Comparison of ENCODE assay signal across 10 cellular contexts in the genomic region with DNA sequence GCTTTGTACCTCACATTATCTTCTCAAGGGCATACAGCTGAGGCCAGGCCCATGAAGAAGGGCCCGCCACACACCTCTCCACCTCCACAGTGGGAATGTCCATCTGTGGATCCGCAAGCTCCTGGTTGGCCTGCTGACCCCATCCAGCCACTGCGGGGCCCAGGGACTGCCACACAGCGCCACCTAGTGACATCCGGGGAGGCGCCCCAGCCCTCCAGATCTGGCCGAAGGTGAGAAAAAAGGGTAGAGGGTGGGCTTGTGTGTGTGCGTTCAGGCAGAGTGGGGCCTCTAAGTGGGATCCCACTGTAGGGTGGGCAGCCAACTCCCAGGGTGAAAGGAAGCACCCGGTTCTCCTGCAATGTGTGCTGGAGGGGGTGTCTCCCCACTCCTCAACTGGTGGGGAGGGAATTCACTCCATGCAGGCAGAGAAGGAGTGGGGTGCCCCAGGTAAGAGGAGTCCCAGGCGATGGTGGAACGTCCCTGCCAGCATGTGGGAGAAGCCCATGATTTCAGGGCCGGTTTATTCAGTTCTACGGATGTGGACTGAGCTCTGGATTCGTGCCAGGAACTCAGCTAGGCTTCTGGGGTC.
DNase-seq lines count a peak whose midpoint lies in the region; ATAC-seq, FAIRE-seq and TF ChIP-seq lines count a peak whose summit lies in the region.
"Had no signal": no experiment of that assay in that cellular context is flagged by ENCODE, and none has a peak within 500 bp of the region (broad histone marks: within the 10 kb centered on the region; RNA-seq: fewer than 3 reads in every experiment).

No MANE protein-coding gene starts in this region.

- no peaks in the 10 kb centered on the region for H3K9me3 Mint-ChIP-seq in activated T-helper 1 cell treated with anti-CD3 and anti-CD28 coated beads, Interleukin-12 subunit alpha, Interleukin-12 subunit beta, Interleukin-2, Interleukin-4 antibody, amounts not matched to agents 30 ng/mL and 10 ng/mL and 1 ng/mL, durations not matched to agents 14 hours and 24 hours and 36 hours
- H3K9me3 Mint-ChIP-seq: effector memory CD8-positive, alpha-beta T cell; stimulated activated naive CD8-positive, alpha-beta T cell treated with anti-CD3 and anti-CD28 coated beads, Interleukin-15, Interleukin-2, amounts not matched to agents 100 ng/mL and 50 ng/mL, for 24 hours had no signal

- no peaks in the 10 kb centered on the region for H3K9me1 ChIP-seq in keratinocyte (ENCODE audit: control insufficient read depth, extremely low read depth, insufficient read depth, low read length)

- H3K4me3 Mint-ChIP-seq in activated T-helper 1 cell treated with anti-CD3 and anti-CD28 coated beads, Interleukin-12 subunit alpha, Interleukin-12 subunit beta, Interleukin-2, Interleukin-4 antibody, amounts not matched to agents 30 ng/mL and 10 ng/mL and 1 ng/mL, durations not matched to agents 14 hours and 24 hours and 36 hours, result no peak overlapping the region
- H3K4me3 Mint-ChIP-seq: effector memory CD8-positive, alpha-beta T cell; stimulated activated naive CD8-positive, alpha-beta T cell treated with anti-CD3 and anti-CD28 coated beads, Interleukin-15, Interleukin-2, amounts not matched to agents 100 ng/mL and 50 ng/mL, for 24 hours had no signal

- no peak for ATAC-seq in HG03565 (IDR thresholded peaks at IDR 0.05; ENCODE audit: unreplicated experiment)
- ATAC-seq: effector memory CD8-positive, alpha-beta T cell had no signal

- no peak overlapping the region for H3K4me3 ChIP-seq in keratinocyte (ENCODE audit: control insufficient read depth in 2 of 3, extremely low read depth in 1 of 3, insufficient read depth in 2 of 3, low read depth in 1 of 3, low read length in 3 of 3)

- intact Hi-C loops in activated T-helper 1 cell treated with anti-CD3 and anti-CD28 coated beads, Interleukin-12 subunit alpha, Interleukin-12 subunit beta, Interleukin-2, Interleukin-4 antibody, amounts not matched to agents 30 ng/mL and 10 ng/mL and 1 ng/mL, durations not matched to agents 14 hours and 24 hours and 36 hours (cut with micrococcal nuclease), result loop anchor here (5.0 kb wide), 2 partner anchors 258 to 628 kb away; no protein-coding TSS in a partner anchor

- H3K27ac ChIP-seq in keratinocyte (ENCODE audit: control insufficient read depth, insufficient read depth, low read length), result no peak overlapping the region

- H3K27me3 Mint-ChIP-seq in activated T-helper 1 cell treated with anti-CD3 and anti-CD28 coated beads, Interleukin-12 subunit alpha, Interleukin-12 subunit beta, Interleukin-2, Interleukin-4 antibody, amounts not matched to agents 30 ng/mL and 10 ng/mL and 1 ng/mL, durations not matched to agents 14 hours and 24 hours and 36 hours (ENCODE audit: insufficient read depth), result peaks cover 2% of the 10 kb centered on the region

- no peak overlapping the region for H3K27ac Mint-ChIP-seq in activated T-helper 1 cell treated with anti-CD3 and anti-CD28 coated beads, Interleukin-12 subunit alpha, Interleukin-12 subunit beta, Interleukin-2, Interleukin-4 antibody, amounts not matched to agents 30 ng/mL and 10 ng/mL and 1 ng/mL, durations not matched to agents 14 hours and 24 hours and 36 hours
- H3K27ac Mint-ChIP-seq: effector memory CD8-positive, alpha-beta T cell; stimulated activated naive CD8-positive, alpha-beta T cell treated with anti-CD3 and anti-CD28 coated beads, Interleukin-15, Interleukin-2, amounts not matched to agents 100 ng/mL and 50 ng/mL, for 24 hours had no signal

- no peaks in the 10 kb centered on the region for H3K79me2 ChIP-seq in keratinocyte (ENCODE audit: control insufficient read depth, insufficient read depth, low read length)

- TF ChIP-seq CTCF in AG09319 (IDR thresholded peaks at IDR 0.05; ENCODE audit: low read depth, low read length) (peak; percentile 27), LNCAP (IDR thresholded peaks at IDR 0.05) (peak; percentile 54), keratinocyte (optimal IDR thresholded peaks at IDR 0.05 in 1 of 3, IDR thresholded peaks at IDR 0.05 in 1 of 3, conservative IDR thresholded peaks at IDR 0.05 in 1 of 3; ENCODE audit: extremely low read depth in 1 of 3, insufficient read depth in 2 of 3, low read length in 3 of 3) (peak; percentile 67 to 89 (median 80))

- FAIRE-seq in GM18507 (lab: Jason Lieb, UNC) (peak; percentile 48), keratinocyte (lab: Jason Lieb, UNC) (no peak)

- H3K36me3 ChIP-seq in keratinocyte (ENCODE audit: control insufficient read depth in 2 of 2, extremely low read depth in 1 of 2, insufficient read depth in 2 of 2, low read length in 2 of 2), result no peaks in the 10 kb centered on the region

- no peaks in the 10 kb centered on the region for H3K4me1 ChIP-seq in keratinocyte (ENCODE audit: control insufficient read depth, extremely low read depth, insufficient read depth, low read length)

- DNase-seq in AG09319 (ENCODE audit: extremely low read depth, low read depth) (no peak), GM18507 (ENCODE audit: extremely low spot score, insufficient read length, low read depth) (peak; percentile 38), keratinocyte (ENCODE audit: low read depth, low spot score) (no peak), HK-2 (ENCODE audit: unreplicated experiment) (no peak)
- peak; percentile 11 for DNase-seq in activated T-helper 1 cell treated with anti-CD3 and anti-CD28 coated beads, Interleukin-12 subunit alpha, Interleukin-12 subunit beta, Interleukin-2, Interleukin-4 antibody, amounts not matched to agents 30 ng/mL and 10 ng/mL and 1 ng/mL, durations not matched to agents 14 hours and 24 hours and 36 hours (ENCODE audit: low spot score)
- peak in 2 of 3 donors; percentile 3 to 61 for DNase-seq in stimulated activated CD4-positive, alpha-beta T cell treated with anti-CD3 and anti-CD28 coated beads, TNF-alpha, amount 100 ng/mL, for 48 hours (ENCODE audit: low read depth in 3 of 3)

- dilution Hi-C loops in keratinocyte (cut with MboI; ENCODE audit: extremely low pct_ligation_motif_present, low sequenced_read_pairs), result no loop called here

- no peaks in the 10 kb centered on the region for H3K36me3 Mint-ChIP-seq in activated T-helper 1 cell treated with anti-CD3 and anti-CD28 coated beads, Interleukin-12 subunit alpha, Interleukin-12 subunit beta, Interleukin-2, Interleukin-4 antibody, amounts not matched to agents 30 ng/mL and 10 ng/mL and 1 ng/mL, durations not matched to agents 14 hours and 24 hours and 36 hours (ENCODE audit: low read depth)

- H2AFZ ChIP-seq in keratinocyte (ENCODE audit: control insufficient read depth, low read length), result no peak overlapping the region

- H3K4me2 ChIP-seq in keratinocyte (ENCODE audit: control insufficient read depth, extremely low read depth, insufficient read depth, low read depth, low read length), result no peak overlapping the region

- H3K9me3 ChIP-seq in keratinocyte (ENCODE audit: control insufficient read depth, low read depth, low read length), result no peaks in the 10 kb centered on the region

- no peaks in the 10 kb centered on the region for H4K20me1 ChIP-seq in keratinocyte (ENCODE audit: control insufficient read depth, extremely low read depth, insufficient read depth, low read length)

- H3K4me1 Mint-ChIP-seq in activated T-helper 1 cell treated with anti-CD3 and anti-CD28 coated beads, Interleukin-12 subunit alpha, Interleukin-12 subunit beta, Interleukin-2, Interleukin-4 antibody, amounts not matched to agents 30 ng/mL and 10 ng/mL and 1 ng/mL, durations not matched to agents 14 hours and 24 hours and 36 hours (ENCODE audit: low read depth), result no peaks in the 10 kb centered on the region

- H3K27me3 ChIP-seq in keratinocyte (ENCODE audit: control insufficient read depth, extremely low read depth, insufficient read depth, low read length), result peaks cover 4% of the 10 kb centered on the region

- no peak overlapping the region for H3K9ac ChIP-seq in keratinocyte (ENCODE audit: control insufficient read depth, extremely low read depth, insufficient read depth, low read length)

Comparison
In these comparisons a context has a peak if more than half of its experiments do, and no peak if none do; other contexts are left out.
1. DNase-seq: peak in GM18507 (single experiment), activated T-helper 1 cell treated with anti-CD3 and anti-CD28 coated beads, Interleukin-12 subunit alpha, Interleukin-12 subunit beta, Interleukin-2, Interleukin-4 antibody, amounts not matched to agents 30 ng/mL and 10 ng/mL and 1 ng/mL, durations not matched to agents 14 hours and 24 hours and 36 hours (single experiment) and stimulated activated CD4-positive, alpha-beta T cell treated with anti-CD3 and anti-CD28 coated beads, TNF-alpha, amount 100 ng/mL, for 48 hours (2 of 3); none in AG09319 (single experiment), keratinocyte (single experiment) and HK-2 (single experiment).
2. CTCF ChIP-seq: peak in every context shown above with its lines; median percentile 80 in keratinocyte; 54 in LNCAP; 27 in AG09319.